In genomic region chr18:58316400-58316942, GRCh38 we compare ENCODE assay signal across 13 cellular contexts.
DNase-seq lines count a peak whose midpoint lies in the region; ATAC-seq lines count a peak whose summit lies in the region.
"Had no signal": no experiment of that assay in that cellular context is flagged by ENCODE, and none has a peak within 500 bp of the region (broad histone marks: within the 10 kb centered on the region; RNA-seq: fewer than 3 reads in every experiment).

No MANE protein-coding gene starts in this region.

- H3K14ac ChIP-seq in trophoblast cell (ENCODE audit: low read length) = peak overlapping the region; percentile 16

- WGBS in right cardiac atrium = 66% methylated on average over 11 of the region's 11 CpGs
- no CpG with 5 or more reads among the region's 11 CpGs for WGBS in trophoblast cell (ENCODE audit: extremely low coverage, insufficient coverage, insufficient read length)

- H3K27me3 ChIP-seq in BLaER1 (no peaks in the 10 kb centered on the region), SJSA1 (replicated peaks) (no peaks in the 10 kb centered on the region), right cardiac atrium (ENCODE audit: control insufficient read depth, insufficient read depth) (no peaks in the 10 kb centered on the region), trophoblast cell (ENCODE audit: insufficient read depth, low read length) (no peaks in the 10 kb centered on the region)
- H3K27me3 ChIP-seq: tibial nerve had no signal

- H3K36me3 ChIP-seq in BLaER1 (no peaks in the 10 kb centered on the region; the same call in 1 of the 2 replicates), SJSA1 (peaks cover 13% of the 10 kb centered on the region), trophoblast cell (ENCODE audit: control insufficient read depth in 1 of 2, insufficient read depth in 2 of 2, low read length in 2 of 2) (peaks cover 0 to 2% of the 10 kb centered on the region in 2 experiments)
- H3K36me3 ChIP-seq: tibial nerve had no signal

- H2BK5ac ChIP-seq in trophoblast cell (ENCODE audit: low read depth, low read length, poor library complexity) = no peak overlapping the region

- H3K4me1 ChIP-seq in BLaER1 = peaks cover 19% of the 10 kb centered on the region
- peaks cover 54% of the 10 kb centered on the region for H3K4me1 ChIP-seq in SJSA1 (replicated peaks)
- peaks cover 12% of the 10 kb centered on the region for H3K4me1 ChIP-seq in right cardiac atrium (ENCODE audit: control insufficient read depth, insufficient read depth, low read length)
- peaks cover 17 to 19% of the 10 kb centered on the region in 2 experiments for H3K4me1 ChIP-seq in trophoblast cell (ENCODE audit: control insufficient read depth in 1 of 2, insufficient read depth in 2 of 2, low read length in 2 of 2)

- H4K91ac ChIP-seq in trophoblast cell (ENCODE audit: low read depth, low read length) = no peak overlapping the region

- intact Hi-C loops in right cardiac atrium (cut with DNase I) = loop anchor here in 2 of 4 donors (10.0 kb wide), 2 partner anchors 62 to 112 kb away; no protein-coding TSS in a partner anchor

- ATAC-seq in right cardiac atrium (no peak), HG03095 (IDR thresholded peaks at IDR 0.05; ENCODE audit: unreplicated experiment) (no peak), GM19324 (IDR thresholded peaks at IDR 0.05; ENCODE audit: low FRiP score, unreplicated experiment) (no peak)

- no peak overlapping the region for H3K27ac Mint-ChIP-seq in immature natural killer cell

- H3K4me3 ChIP-seq in BLaER1 (no peak overlapping the region), SJSA1 (no peak overlapping the region), right cardiac atrium (ENCODE audit: low read length) (no peak overlapping the region), trophoblast cell (ENCODE audit: low read depth, low read length) (no peak overlapping the region)
- H3K4me3 ChIP-seq: smooth muscle cell, tibial nerve had no signal

- no peaks in the 10 kb centered on the region for H3K4me1 Mint-ChIP-seq in immature natural killer cell

- H3K79me1 ChIP-seq in trophoblast cell (ENCODE audit: low read length) = peaks cover 2% of the 10 kb centered on the region

- no peak overlapping the region for H3K18ac ChIP-seq in trophoblast cell (ENCODE audit: low read length)

- H3K79me2 ChIP-seq in trophoblast cell (ENCODE audit: control insufficient read depth, insufficient read depth, low read length, poor library complexity) = no peaks in the 10 kb centered on the region

- H3K27ac ChIP-seq in BLaER1 = no peak overlapping the region
- H3K27ac ChIP-seq in SJSA1 = peak overlapping the region; percentile 79
- H3K27ac ChIP-seq in right cardiac atrium (ENCODE audit: low read length) = peak overlapping the region; percentile 77
- peak overlapping the region; percentile 23 for H3K27ac ChIP-seq in trophoblast cell (ENCODE audit: low read depth, low read length)

- H4K20me1 ChIP-seq in BLaER1 = no peaks in the 10 kb centered on the region

- H3K23ac ChIP-seq in trophoblast cell (ENCODE audit: low read length) = no peak overlapping the region

- H3K4ac ChIP-seq in trophoblast cell (ENCODE audit: low read depth, low read length) = no peak overlapping the region

- H3K4me3 Mint-ChIP-seq in immature natural killer cell = no peak overlapping the region
- H3K4me3 Mint-ChIP-seq: neural crest cell had no signal

- H3K9ac ChIP-seq in BLaER1 = no peak overlapping the region
- no peak overlapping the region for H3K9ac ChIP-seq in trophoblast cell (ENCODE audit: low read length)

- H2BK12ac ChIP-seq in trophoblast cell (ENCODE audit: low read length) = peak overlapping the region; percentile 4

- peak overlapping the region; percentile 50 for H3K4me2 ChIP-seq in BLaER1
- H3K4me2 ChIP-seq in trophoblast cell (ENCODE audit: low read length) = no peak overlapping the region
- H3K4me2 ChIP-seq: smooth muscle cell had no signal

- no peak overlapping the region for H2AFZ ChIP-seq in trophoblast cell (ENCODE audit: insufficient read depth, low read length, poor library complexity)

- no peaks in the 10 kb centered on the region for H3K36me3 Mint-ChIP-seq in immature natural killer cell

- peak in 1 of 2 experiments; percentile 27 for DNase-seq in SJSA1 (ENCODE audit: low read depth in 1 of 2, low spot score in 2 of 2)
- DNase-seq in right cardiac atrium = no peak
- DNase-seq in trophoblast cell = no peak
- DNase-seq in kidney glomerular epithelial cell (lab: John Stamatoyannopoulos, UW) = no peak
- no peak for DNase-seq in immature natural killer cell
- DNase-seq: activated CD4-positive, CD25-positive, alpha-beta regulatory T cell; NCI-H2081 had no signal

- no peak overlapping the region for H2BK120ac ChIP-seq in trophoblast cell (ENCODE audit: insufficient read depth, low read length, poor library complexity)

- H4K12ac ChIP-seq in trophoblast cell (ENCODE audit: low read depth, low read length) = no peak overlapping the region

- peaks cover 3 to 4% (median 3%) of the 10 kb centered on the region in 3 donors for H3K27me3 Mint-ChIP-seq in immature natural killer cell (ENCODE audit: low read depth in 3 of 3)

- H4K8ac ChIP-seq in trophoblast cell (ENCODE audit: low read depth, low read length) = no peak overlapping the region

- no peaks in the 10 kb centered on the region for H3K9me3 Mint-ChIP-seq in immature natural killer cell
- H3K9me3 Mint-ChIP-seq: neural crest cell had no signal

- peak overlapping the region; percentile 1 for H2AK5ac ChIP-seq in trophoblast cell (ENCODE audit: low read length)

- no peaks in the 10 kb centered on the region for H3K9me3 ChIP-seq in BLaER1
- H3K9me3 ChIP-seq in SJSA1 (replicated peaks) = no peaks in the 10 kb centered on the region
- H3K9me3 ChIP-seq in right cardiac atrium (ENCODE audit: control insufficient read depth, low read length) = no peaks in the 10 kb centered on the region
- no peaks in the 10 kb centered on the region for H3K9me3 ChIP-seq in trophoblast cell (ENCODE audit: insufficient read depth, low read depth, low read length)
- H3K9me3 ChIP-seq: tibial nerve had no signal
